In the genomic region with DNA sequence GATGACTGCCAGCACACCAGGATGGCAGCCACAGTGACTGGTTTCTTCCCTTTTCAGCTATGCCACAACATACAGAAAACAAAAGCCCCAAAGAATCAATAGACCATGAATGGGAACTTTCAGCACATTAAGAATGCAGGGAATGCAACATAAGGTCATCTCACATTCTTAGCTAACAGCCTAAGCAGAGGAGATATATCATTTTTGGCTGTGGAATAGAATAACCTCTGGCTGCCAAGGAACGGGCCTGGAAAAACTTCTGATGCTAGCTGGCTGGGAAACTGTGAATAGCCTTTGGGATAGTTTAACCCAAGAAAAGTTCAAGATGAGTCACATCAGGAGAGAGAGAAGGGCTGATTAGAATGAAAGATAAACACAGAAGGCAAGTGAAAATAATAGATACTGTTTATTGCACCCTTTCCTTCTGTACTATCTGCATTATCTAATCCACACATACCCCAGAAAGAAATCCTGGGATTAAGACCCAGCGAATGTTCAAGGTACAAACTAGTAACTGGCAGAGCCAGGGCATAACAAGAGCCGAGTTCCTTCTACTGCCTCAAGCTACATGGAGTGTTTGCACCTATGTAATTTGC, we compare ENCODE assay signal across 1 cellular context.
TF ChIP-seq lines count a peak whose summit lies in the region.

No MANE protein-coding gene starts in this region.

TF ChIP-seq in SK-N-SH, 30 proteins besides CTCF, POLR2A, EP300 and RAD21 (continued from another document):
- TF ChIP-seq ZBTB33 (IDR thresholded peaks at IDR 0.05; ENCODE audit: borderline replicate concordance, low read depth) (peak; percentile 88), MXI1 (IDR thresholded peaks at IDR 0.05; ENCODE audit: low read depth, low read length) (no peak), USF1 (IDR thresholded peaks at IDR 0.05; ENCODE audit: borderline replicate concordance, low read depth) (peak; percentile 29; the same call in 1 of the 2 replicates), TAF1 (IDR thresholded peaks at IDR 0.05; ENCODE audit: borderline replicate concordance, low read depth, low read length) (peak; percentile 30; the same call in 1 of the 2 replicates), SMC3 (IDR thresholded peaks at IDR 0.05; ENCODE audit: low read depth, low read length) (peak; percentile 26; the same call in 1 of the 2 replicates), FOXJ3 (CRISPR knock-in tag; IDR thresholded peaks at IDR 0.05) (no peak), RFX5 (IDR thresholded peaks at IDR 0.05; ENCODE audit: low read length) (no peak), ELF1 (IDR thresholded peaks at IDR 0.05) (peak; percentile 46; the same call in 1 of the 2 replicates), EZH2phosphoT487 (IDR thresholded peaks at IDR 0.05; ENCODE audit: borderline replicate concordance, low read depth) (no peak), YY1 (IDR thresholded peaks at IDR 0.05; ENCODE audit: low read depth) (0 out of 2 replicates have a peak, but pooled peaks have one; percentile 47), CHD2 (IDR thresholded peaks at IDR 0.05; ENCODE audit: low read length, partially characterized antibody) (no peak)
- TF ChIP-seq, protein P1, sequence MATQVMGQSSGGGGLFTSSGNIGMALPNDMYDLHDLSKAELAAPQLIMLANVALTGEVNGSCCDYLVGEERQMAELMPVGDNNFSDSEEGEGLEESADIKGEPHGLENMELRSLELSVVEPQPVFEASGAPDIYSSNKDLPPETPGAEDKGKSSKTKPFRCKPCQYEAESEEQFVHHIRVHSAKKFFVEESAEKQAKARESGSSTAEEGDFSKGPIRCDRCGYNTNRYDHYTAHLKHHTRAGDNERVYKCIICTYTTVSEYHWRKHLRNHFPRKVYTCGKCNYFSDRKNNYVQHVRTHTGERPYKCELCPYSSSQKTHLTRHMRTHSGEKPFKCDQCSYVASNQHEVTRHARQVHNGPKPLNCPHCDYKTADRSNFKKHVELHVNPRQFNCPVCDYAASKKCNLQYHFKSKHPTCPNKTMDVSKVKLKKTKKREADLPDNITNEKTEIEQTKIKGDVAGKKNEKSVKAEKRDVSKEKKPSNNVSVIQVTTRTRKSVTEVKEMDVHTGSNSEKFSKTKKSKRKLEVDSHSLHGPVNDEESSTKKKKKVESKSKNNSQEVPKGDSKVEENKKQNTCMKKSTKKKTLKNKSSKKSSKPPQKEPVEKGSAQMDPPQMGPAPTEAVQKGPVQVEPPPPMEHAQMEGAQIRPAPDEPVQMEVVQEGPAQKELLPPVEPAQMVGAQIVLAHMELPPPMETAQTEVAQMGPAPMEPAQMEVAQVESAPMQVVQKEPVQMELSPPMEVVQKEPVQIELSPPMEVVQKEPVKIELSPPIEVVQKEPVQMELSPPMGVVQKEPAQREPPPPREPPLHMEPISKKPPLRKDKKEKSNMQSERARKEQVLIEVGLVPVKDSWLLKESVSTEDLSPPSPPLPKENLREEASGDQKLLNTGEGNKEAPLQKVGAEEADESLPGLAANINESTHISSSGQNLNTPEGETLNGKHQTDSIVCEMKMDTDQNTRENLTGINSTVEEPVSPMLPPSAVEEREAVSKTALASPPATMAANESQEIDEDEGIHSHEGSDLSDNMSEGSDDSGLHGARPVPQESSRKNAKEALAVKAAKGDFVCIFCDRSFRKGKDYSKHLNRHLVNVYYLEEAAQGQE (IDR thresholded peaks at IDR 0.05; ENCODE audit: low read depth, low read length), result no peak
